9 cellular contexts compared by ENCODE assay signal in genomic region chr2:209872675-209873074, GRCh38.
DNase-seq lines count a peak whose midpoint lies in the region; ATAC-seq and TF ChIP-seq lines count a peak whose summit lies in the region.
"Had no signal": no experiment of that assay in that cellular context is flagged by ENCODE, and none has a peak within 500 bp of the region (broad histone marks: within the 10 kb centered on the region; RNA-seq: fewer than 3 reads in every experiment).

No MANE protein-coding gene starts in this region.

- TF ChIP-seq CTCF in RWPE1 (conservative IDR thresholded peaks at IDR 0.05; ENCODE audit: low read depth) (no peak), ovary (IDR thresholded peaks at IDR 0.05) (no peak)

- intact Hi-C loops in ovary (cut with DNase I) = no loop called here

- H3K27me3 Mint-ChIP-seq in effector memory CD8-positive, alpha-beta T cell = peaks cover 0 to 11% of the 10 kb centered on the region in 2 donors

- H3K9me3 ChIP-seq in ovary = no peaks in the 10 kb centered on the region

- no peak overlapping the region for H3K27ac Mint-ChIP-seq in effector memory CD8-positive, alpha-beta T cell

- DNase-seq in H7 (peak; percentile 48), RWPE1 (ENCODE audit: low spot score) (peak; percentile 20), foreskin melanocyte (peak; percentile 86), ovary (peak in 3 of 5 donors; percentile 20 to 36 (median 26)), T-helper 9 cell (no peak)
- no peak for DNase-seq in effector memory CD8-positive, alpha-beta T cell
- DNase-seq: NCI-H526 treated with DMSO at 0.1 percent for 48 hours had no signal

- H3K9me3 Mint-ChIP-seq in effector memory CD8-positive, alpha-beta T cell = no peaks in the 10 kb centered on the region

- H3K4me3 ChIP-seq in H7 (ENCODE audit: insufficient read depth, low read depth, low read length) = no peak overlapping the region
- H3K4me3 ChIP-seq in ovary = no peak overlapping the region

- TF ChIP-seq EP300 in ovary (IDR thresholded peaks at IDR 0.05) = no peak

- H3K36me3 ChIP-seq in H7 (replicated peaks; ENCODE audit: control insufficient read depth, insufficient read depth, low read length) = no peaks in the 10 kb centered on the region
- no peaks in the 10 kb centered on the region for H3K36me3 ChIP-seq in ovary

- H3K27me3 ChIP-seq in H7 (ENCODE audit: control insufficient read depth, insufficient read depth, low read length) (no peaks in the 10 kb centered on the region), ovary (no peaks in the 10 kb centered on the region)

- 72 to 77% (median 75%) methylated on average over 9 of the region's 9 CpGs for WGBS in ovary, 3 donors

- no peak for TF ChIP-seq POLR2A in ovary (IDR thresholded peaks at IDR 0.05)

- H3K27ac ChIP-seq in RWPE1 = no peak overlapping the region
- no peak overlapping the region for H3K27ac ChIP-seq in ovary

- ATAC-seq in HG03378 (IDR thresholded peaks at IDR 0.05; ENCODE audit: unreplicated experiment) = no peak
- ATAC-seq in HG03460 (IDR thresholded peaks at IDR 0.05; ENCODE audit: unreplicated experiment) = no peak
- no peak for ATAC-seq in effector memory CD8-positive, alpha-beta T cell (replicated peaks)

- H3K36me3 Mint-ChIP-seq in effector memory CD8-positive, alpha-beta T cell (ENCODE audit: insufficient read depth) = no peaks in the 10 kb centered on the region

- POLR2A ChIA-PET in RWPE1 (lab: Yijun Ruan, JAX; ENCODE audit: low non-redundant PET) = no interaction called here

- CTCF ChIA-PET in RWPE1 (lab: Yijun Ruan, JAX) = interaction anchor here (0.6 kb wide), 1 partner anchor 34 kb away, joined by 9 read pairs; no protein-coding TSS in a partner anchor

- H3K4me1 ChIP-seq in ovary (ENCODE audit: insufficient read depth) = no peaks in the 10 kb centered on the region

- H3K4me3 Mint-ChIP-seq in effector memory CD8-positive, alpha-beta T cell = no peak overlapping the region

- H3K4me1 Mint-ChIP-seq in effector memory CD8-positive, alpha-beta T cell (ENCODE audit: low read depth in 2 of 2) = no peaks in the 10 kb centered on the region

Comparison
In these comparisons a context has a peak if more than half of its experiments do, and no peak if none do; other contexts are left out.
1. DNase-seq: peak in H7 (single experiment), RWPE1 (single experiment), foreskin melanocyte (single experiment) and ovary (3 of 5); none in effector memory CD8-positive, alpha-beta T cell (0 of 3) and T-helper 9 cell (single experiment).